8 cellular contexts compared by ENCODE assay signal in the genomic region with DNA sequence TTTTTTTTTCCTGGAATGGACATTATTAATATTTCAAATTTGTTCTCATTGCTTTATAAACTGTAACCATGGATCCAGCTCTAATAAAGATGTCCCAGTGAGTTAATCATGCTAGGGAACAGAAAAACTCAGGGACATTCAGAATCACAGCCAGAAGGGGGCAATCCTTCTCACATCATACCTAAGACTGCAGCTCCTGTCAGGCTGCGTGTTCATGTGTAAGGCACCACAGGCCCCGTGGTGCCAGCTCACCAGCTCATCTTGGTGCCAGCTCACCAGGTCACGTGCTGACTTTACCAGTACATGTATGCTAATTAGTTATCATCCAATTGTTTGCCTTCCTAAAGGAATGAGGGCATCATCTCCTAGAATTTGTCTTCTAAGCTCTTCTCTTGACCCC.
A peak's percentile ranks its signal among the peaks of the same experiment; 100 is the strongest.
DNase-seq lines count a peak whose midpoint lies in the region; ATAC-seq and TF ChIP-seq lines count a peak whose summit lies in the region.

No MANE protein-coding gene starts in this region.

- no peak overlapping the region for H3K9ac ChIP-seq in GM23248

- no peaks in the 10 kb centered on the region for H3K9me2 ChIP-seq in GM23248 (ENCODE audit: insufficient read depth)

- ATAC-seq in lung (ENCODE audit: insufficient read depth, low FRiP score): no peak
- ATAC-seq in GM21737 (IDR thresholded peaks at IDR 0.05; ENCODE audit: unreplicated experiment): no peak
- ATAC-seq in activated T-cell treated with anti-CD3 and anti-CD28 coated beads, Interleukin-2, amount 50 U/mL, for 4 hours: no peak
- no peak for ATAC-seq in activated CD4-positive, CD25-positive, alpha-beta regulatory T cell treated with anti-CD3 and anti-CD28 coated beads, Interleukin-2, amount 50 U/mL, for 24 hours

- no peaks in the 10 kb centered on the region for H3K9me3 Mint-ChIP-seq in activated T-cell treated with anti-CD3 and anti-CD28 coated beads, Interleukin-2, amount 50 U/mL, for 4 hours

- peaks cover 6% of the 10 kb centered on the region for H3K4me1 ChIP-seq in GM23248 (ENCODE audit: insufficient read depth)
- peaks cover 0 to 3% of the 10 kb centered on the region in 2 donors for H3K4me1 ChIP-seq in lung (ENCODE audit: control insufficient read depth in 2 of 2, insufficient read depth in 2 of 2, low read length in 2 of 2)

- H3K27me3 ChIP-seq in GM23248 (replicated peaks; ENCODE audit: insufficient read depth): peaks cover 35% of the 10 kb centered on the region; the same call in 1 of the 2 replicates
- no peaks in the 10 kb centered on the region for H3K27me3 ChIP-seq in lung (ENCODE audit: control insufficient read depth, insufficient read depth)

- no peaks in the 10 kb centered on the region for H3K36me3 Mint-ChIP-seq in activated T-cell treated with anti-CD3 and anti-CD28 coated beads, Interleukin-2, amount 50 U/mL, for 4 hours (ENCODE audit: insufficient read depth)

- H3K4me1 Mint-ChIP-seq in activated T-cell treated with anti-CD3 and anti-CD28 coated beads, Interleukin-2, amount 50 U/mL, for 4 hours (ENCODE audit: low read depth): no peaks in the 10 kb centered on the region

- no peak overlapping the region for H2AFZ ChIP-seq in GM23248

- H3K36me3 ChIP-seq in GM23248 (ENCODE audit: low read depth) (no peaks in the 10 kb centered on the region), lung (ENCODE audit: control insufficient read depth in 2 of 2, insufficient read depth in 2 of 2, low read length in 2 of 2) (no peaks in the 10 kb centered on the region)

- H3K4me3 ChIP-seq in GM23248 (no peak overlapping the region), lung (no peak overlapping the region)

- no peak overlapping the region for H3K4me2 ChIP-seq in GM23248 (ENCODE audit: unreplicated experiment)

- H4K20me1 ChIP-seq in GM23248 (ENCODE audit: insufficient read depth): no peaks in the 10 kb centered on the region

- H3K27ac ChIP-seq in GM23248: no peak overlapping the region
- no peak overlapping the region for H3K27ac ChIP-seq in lung (ENCODE audit: low read depth in 1 of 2, low read length in 1 of 2)

- no peaks in the 10 kb centered on the region for H3K9me3 ChIP-seq in GM23248 (ENCODE audit: low read depth)
- no peaks in the 10 kb centered on the region for H3K9me3 ChIP-seq in lung (ENCODE audit: control insufficient read depth in 2 of 2, insufficient read depth in 1 of 2, low read length in 1 of 2)

- DNase-seq in COLO668 (lab: John Stamatoyannopoulos, UW; ENCODE audit: unreplicated experiment) (peak; percentile 37), GM23248 (peak; percentile 78), NCI-H2227 treated with DMSO at 0.1 percent for 48 hours (lab: John Stamatoyannopoulos, UW) (peak; percentile 14), T47D (ENCODE audit: low read depth in 1 of 2, low spot score in 1 of 2) (peak; percentile 11 to 65), lung (ENCODE audit: low spot score) (peak; percentile 39)
- DNase-seq in activated T-cell treated with anti-CD3 and anti-CD28 coated beads, Interleukin-2, amount 50 U/mL, for 4 hours: no peak

- H3K27me3 Mint-ChIP-seq in activated T-cell treated with anti-CD3 and anti-CD28 coated beads, Interleukin-2, amount 50 U/mL, for 4 hours (ENCODE audit: low read depth): peaks cover 14% of the 10 kb centered on the region

- in situ Hi-C loops in GM23248 (cut with MboI) (loop anchor here (10.0 kb wide), 1 partner anchor 166 kb away; no protein-coding TSS in a partner anchor), T47D (cut with HindIII; ENCODE audit: low pct_unique_long_range_greater_than_20kb, low sequenced_read_pairs) (no loop called here)

- WGBS in GM23248 (ENCODE audit: low coverage in 1 of 2, low lambda C conversion rate in 2 of 2, missing lambda C conversion rate in 2 of 2), 2 experiments: 6 to 7% methylated on average over 3 of the region's 3 CpGs
- 39 to 46% methylated on average over 3 of the region's 3 CpGs for WGBS in lung, 2 donors

- no peak overlapping the region for H3K4me3 Mint-ChIP-seq in activated T-cell treated with anti-CD3 and anti-CD28 coated beads, Interleukin-2, amount 50 U/mL, for 4 hours

- no peak for TF ChIP-seq CTCF in lung (IDR thresholded peaks at IDR 0.05; ENCODE audit: control extremely low read depth, extremely low read depth)

- no peaks in the 10 kb centered on the region for H3F3A ChIP-seq in GM23248 (ENCODE audit: insufficient read depth)

- no peaks in the 10 kb centered on the region for H3K79me2 ChIP-seq in GM23248 (ENCODE audit: insufficient read depth)
